ENCODE assay signal across 6 cellular contexts in the genomic region with DNA sequence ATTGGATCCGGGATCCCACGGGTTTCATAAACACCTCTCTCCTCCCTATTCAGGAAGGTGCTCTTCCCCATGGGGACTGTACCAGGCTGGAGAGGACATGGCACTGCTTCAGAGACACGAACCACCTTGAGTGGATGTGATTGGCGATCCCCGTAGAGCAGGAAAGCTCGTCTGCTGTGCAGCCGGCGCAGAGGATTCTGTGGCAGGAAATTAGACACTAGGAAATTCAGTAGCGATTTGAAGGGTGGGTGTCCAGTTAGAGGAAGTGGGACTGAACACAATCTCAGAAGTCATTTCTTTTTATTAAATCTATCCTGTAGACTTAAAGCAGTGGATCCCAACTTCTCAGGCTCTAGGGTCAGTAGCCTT. TPM values are rescaled to one million over a fixed set of nuclear protein-coding genes. Genes with fewer than 3 reads are reported as not detected.
DNase-seq lines count a peak whose midpoint lies in the region; ATAC-seq and TF ChIP-seq lines count a peak whose summit lies in the region.

No MANE protein-coding gene starts in this region.

- TF ChIP-seq CTCF in GM13977 (IDR thresholded peaks at IDR 0.05; ENCODE audit: extremely low read depth, insufficient read depth, missing control alignments) (no peak), osteocyte (IDR thresholded peaks at IDR 0.05) (no peak)

- H3K9me3 Mint-ChIP-seq in osteocyte (ENCODE audit: unreplicated experiment) = no peaks in the 10 kb centered on the region

- H3K36me3 Mint-ChIP-seq in osteocyte (ENCODE audit: unreplicated experiment) = peaks cover 4% of the 10 kb centered on the region

- in situ Hi-C loops in GM13977 (cut with MboI; ENCODE audit: low pct_unique_long_range_greater_than_20kb, low sequenced_read_pairs, unreplicated experiment) = no loop called here

- no peaks in the 10 kb centered on the region; the same call in 1 of the 2 replicates for H3K36me3 ChIP-seq in Karpas-422 (ENCODE audit: insufficient read depth, low read length)

- peak overlapping the region; percentile 89 for H3K4me3 Mint-ChIP-seq in osteocyte (ENCODE audit: unreplicated experiment)

- H3K27me3 ChIP-seq in Karpas-422 (ENCODE audit: low read length) = no peaks in the 10 kb centered on the region

- peak overlapping the region; percentile 94 for H3K9ac ChIP-seq in Karpas-422 (ENCODE audit: low read length)

- peak overlapping the region; percentile 80 for H3K4me3 ChIP-seq in Karpas-422 (ENCODE audit: low read length)

- peaks cover 20% of the 10 kb centered on the region for H3K4me1 Mint-ChIP-seq in osteocyte (ENCODE audit: unreplicated experiment)

- no peak for ATAC-seq in HG02763 (IDR thresholded peaks at IDR 0.05; ENCODE audit: unreplicated experiment)

- peak overlapping the region; percentile 56; the same call in 1 of the 2 replicates for H2AFZ ChIP-seq in Karpas-422 (ENCODE audit: low read length)

- DNase-seq in GM13977 (ENCODE audit: low spot score) (peak; percentile 42), Karpas-422 (peak; percentile 72), caudate nucleus (lab: John Stamatoyannopoulos, UW) (no peak), osteocyte (ENCODE audit: extremely low spot score, unreplicated experiment) (no peak), midbrain (lab: John Stamatoyannopoulos, UW) (no peak)

- H3K27ac Mint-ChIP-seq in osteocyte (ENCODE audit: unreplicated experiment) = peak overlapping the region; percentile 77

- peaks cover 27% of the 10 kb centered on the region for H3K79me2 ChIP-seq in Karpas-422 (ENCODE audit: low read length)

- peak overlapping the region; percentile 74 for H3K4me2 ChIP-seq in Karpas-422 (ENCODE audit: low read depth, low read length, poor library complexity, severe bottlenecking)

- H4K20me1 ChIP-seq in Karpas-422 (ENCODE audit: insufficient read depth, low read depth, low read length) = no peaks in the 10 kb centered on the region

- H3K9me3 ChIP-seq in Karpas-422 (ENCODE audit: low read length) = no peaks in the 10 kb centered on the region

- H3K27ac ChIP-seq in Karpas-422 (ENCODE audit: low read length) (peak overlapping the region; percentile 63; the same call in 1 of the 2 replicates), caudate nucleus (ENCODE audit: low read depth, low read length) (peak overlapping the region; percentile 92)

- peaks cover 36% of the 10 kb centered on the region for H3K4me1 ChIP-seq in Karpas-422 (ENCODE audit: low read length)

- H3K9me2 ChIP-seq in Karpas-422 (replicated peaks; ENCODE audit: insufficient read depth, low read length) = no peaks in the 10 kb centered on the region

- H3K27me3 Mint-ChIP-seq in osteocyte (ENCODE audit: unreplicated experiment) = no peaks in the 10 kb centered on the region

RNA-seq across cellular contexts. Expression of gene PDIK1L, which starts 0.8 kb away (rescaled TPM):
- total RNA-seq in Karpas-422 (2014; rRNA removed; shearing (Covaris generic); ENCODE audit: low replicate concordance) = 7.0 and 11.0 TPM in 2 replicates
- total RNA-seq in osteocyte = 7.6 and 7.8 TPM in 2 replicates

RNA-seq across cellular contexts. Expression of gene TRIM63, which starts 45.0 kb away (rescaled TPM):
- total RNA-seq in Karpas-422 (2014; rRNA removed; shearing (Covaris generic); ENCODE audit: low replicate concordance) = not detected in 2 replicates
- 0.21 TPM in 1 of 2 replicates, not detected in the other for total RNA-seq in osteocyte

RNA-seq across cellular contexts. Expression of gene FAM110D, which starts 46.5 kb away (rescaled TPM):
- total RNA-seq in Karpas-422 (2014; rRNA removed; shearing (Covaris generic); ENCODE audit: low replicate concordance) = not detected in 2 replicates
- total RNA-seq in osteocyte = not detected in 2 replicates

RNA-seq across cellular contexts. Expression of gene C1orf232, which starts 56.4 kb away (rescaled TPM):
- total RNA-seq in Karpas-422 (2014; rRNA removed; shearing (Covaris generic); ENCODE audit: low replicate concordance) = not detected in 2 replicates
- not detected in 2 replicates for total RNA-seq in osteocyte

RNA-seq across cellular contexts. Expression of gene ZNF593, which starts 57.3 kb away (rescaled TPM):
- 58.5 and 133 TPM in 2 replicates for total RNA-seq in Karpas-422 (2014; rRNA removed; shearing (Covaris generic); ENCODE audit: low replicate concordance)
- 26.8 and 28.6 TPM in 2 replicates for total RNA-seq in osteocyte

Comparison
In these comparisons a context has a peak if more than half of its experiments do, and no peak if none do; other contexts are left out.
1. DNase-seq: peak in GM13977 (single experiment) and Karpas-422 (single experiment); none in caudate nucleus (0 of 61), osteocyte (single experiment) and midbrain (single experiment).